Comparison of ENCODE assay signal across 14 cellular contexts in genomic region chr2:38290332-38290731, GRCh38.
DNase-seq lines count a peak whose midpoint lies in the region; ATAC-seq and TF ChIP-seq lines count a peak whose summit lies in the region.
"Had no signal": no experiment of that assay in that cellular context is flagged by ENCODE, and none has a peak within 500 bp of the region (broad histone marks: within the 10 kb centered on the region; RNA-seq: fewer than 3 reads in every experiment).

No MANE protein-coding gene starts in this region.

- peaks cover 40% of the 10 kb centered on the region for H3K36me3 Mint-ChIP-seq in Caco-2 (ENCODE audit: insufficient read depth, unreplicated experiment)
- H3K36me3 Mint-ChIP-seq in naive thymus-derived CD8-positive, alpha-beta T cell: peaks cover 0 to 3% (median 2%) of the 10 kb centered on the region in 3 donors
- H3K36me3 Mint-ChIP-seq: CD4-positive, alpha-beta memory T cell had no signal

- no peak for DNase-seq in Caco-2
- DNase-seq in HT-29 (ENCODE audit: low spot score): peak; percentile 85
- DNase-seq in RPMI8226: peak; percentile 9
- peak in 1 of 3 donors; percentile 24 for DNase-seq in mucosa of descending colon
- no peak for DNase-seq in naive thymus-derived CD8-positive, alpha-beta T cell
- DNase-seq: CD4-positive, alpha-beta memory T cell; DND-41; GDM1; GM23248; IMR-90 had no signal

- H3K4me3 Mint-ChIP-seq in Caco-2 (ENCODE audit: unreplicated experiment): no peak overlapping the region
- H3K4me3 Mint-ChIP-seq in naive thymus-derived CD8-positive, alpha-beta T cell: no peak overlapping the region
- H3K4me3 Mint-ChIP-seq: B cell; CD4-positive, alpha-beta memory T cell had no signal

- peaks cover 21% of the 10 kb centered on the region for H3K9me3 Mint-ChIP-seq in Caco-2 (ENCODE audit: unreplicated experiment)
- no peaks in the 10 kb centered on the region for H3K9me3 Mint-ChIP-seq in naive thymus-derived CD8-positive, alpha-beta T cell

- peak; percentile 90 for ATAC-seq in mucosa of descending colon
- ATAC-seq in naive thymus-derived CD8-positive, alpha-beta T cell: no peak
- no peak for ATAC-seq in GM21717 (IDR thresholded peaks at IDR 0.05; ENCODE audit: unreplicated experiment)
- no peak for ATAC-seq in GM19351 (IDR thresholded peaks at IDR 0.05; ENCODE audit: unreplicated experiment)
- ATAC-seq: HCT116 had no signal

- H3K4me3 ChIP-seq in Caco-2 (ENCODE audit: low read depth, low read length) (no peak overlapping the region), mucosa of descending colon (no peak overlapping the region)
- H3K4me3 ChIP-seq: GM23248 had no signal

- intact Hi-C loops in Caco-2 (cut with micrococcal nuclease; ENCODE audit: unreplicated experiment) (no loop called here), mucosa of descending colon (cut with DNase I, micrococcal nuclease) (no loop called here)

- no TSS peak for BruUV-seq in Caco-2 (replicated peaks; lab: Mats Ljungman, UMichigan)

- CTCF ChIA-PET in Caco-2 (lab: Charles Lee): interaction anchor here (1.7 kb wide), 1 partner anchor 218 kb away, joined by 5 read pairs; no protein-coding TSS in a partner anchor

- H3K4me1 ChIP-seq in Caco-2: peaks cover 32% of the 10 kb centered on the region
- H3K4me1 ChIP-seq in mucosa of descending colon (ENCODE audit: low read depth): peaks cover 7% of the 10 kb centered on the region

- TF ChIP-seq CTCF in Caco-2 (IDR thresholded peaks at IDR 0.05; ENCODE audit: insufficient read depth in 1 of 2, low read depth in 1 of 2, low read length in 1 of 2, severe bottlenecking in 1 of 2, unreplicated experiment in 1 of 2): no peak
- no peak for TF ChIP-seq CTCF in mucosa of descending colon (IDR thresholded peaks at IDR 0.05)

- H3K9me3 ChIP-seq in Caco-2 (peaks cover 3% of the 10 kb centered on the region; the same call in 1 of the 2 replicates), mucosa of descending colon (no peaks in the 10 kb centered on the region)

- no peaks in the 10 kb centered on the region for H3K27me3 Mint-ChIP-seq in Caco-2 (ENCODE audit: insufficient read depth, unreplicated experiment)
- H3K27me3 Mint-ChIP-seq in naive thymus-derived CD8-positive, alpha-beta T cell: peaks cover 9 to 28% (median 10%) of the 10 kb centered on the region in 5 donors

- H3K27ac Mint-ChIP-seq in Caco-2 (ENCODE audit: unreplicated experiment): peak overlapping the region; percentile 21
- no peak overlapping the region for H3K27ac Mint-ChIP-seq in naive thymus-derived CD8-positive, alpha-beta T cell
- H3K27ac Mint-ChIP-seq: B cell; CD4-positive, alpha-beta memory T cell had no signal

- no peaks in the 10 kb centered on the region for H3K27me3 ChIP-seq in Caco-2 (replicated peaks; ENCODE audit: control insufficient read depth, insufficient read depth, low read length)

- H3K36me3 ChIP-seq in Caco-2 (ENCODE audit: control insufficient read depth, insufficient read depth, low read length) (peaks cover 4% of the 10 kb centered on the region; the same call in 1 of the 2 replicates), mucosa of descending colon (ENCODE audit: low read depth) (no peaks in the 10 kb centered on the region)

- POLR2A ChIA-PET in Caco-2 (lab: Charles Lee): no interaction called here
- POLR2A ChIA-PET in naive thymus-derived CD8-positive, alpha-beta T cell (lab: Charles Lee): no interaction called here

- peaks cover 40% of the 10 kb centered on the region for H3K4me1 Mint-ChIP-seq in Caco-2 (ENCODE audit: low read depth, unreplicated experiment)
- peaks cover 0 to 3% (median 2%) of the 10 kb centered on the region in 4 donors for H3K4me1 Mint-ChIP-seq in naive thymus-derived CD8-positive, alpha-beta T cell
- H3K4me1 Mint-ChIP-seq: B cell; CD4-positive, alpha-beta memory T cell had no signal

Comparison
In these comparisons a context has a peak if more than half of its experiments do, and no peak if none do; other contexts are left out.
1. DNase-seq: peak in HT-29 (single experiment) and RPMI8226 (single experiment); none in Caco-2 (0 of 2) and naive thymus-derived CD8-positive, alpha-beta T cell (0 of 10).